ENCODE assay signal across 14 cellular contexts in genomic region chr1:94463056-94463764, GRCh38. TPM values are rescaled to one million over a fixed set of nuclear protein-coding genes. Genes with fewer than 3 reads are reported as not detected.
A peak's percentile ranks its signal among the peaks of the same experiment; 100 is the strongest.
DNase-seq lines count a peak whose midpoint lies in the region; ATAC-seq, FAIRE-seq and TF ChIP-seq lines count a peak whose summit lies in the region.
"Had no signal": no experiment of that assay in that cellular context is flagged by ENCODE, and none has a peak within 500 bp of the region (broad histone marks: within the 10 kb centered on the region; RNA-seq: fewer than 3 reads in every experiment).

No MANE protein-coding gene starts in this region.

- FAIRE-seq in endothelial cell of umbilical vein (lab: Jason Lieb, UNC) = no peak

- H3K36me3 ChIP-seq in endothelial cell of umbilical vein (ENCODE audit: control insufficient read depth in 2 of 2, extremely low read depth in 1 of 2, insufficient read depth in 2 of 2, low read length in 2 of 2) = no peaks in the 10 kb centered on the region
- peaks cover 4% of the 10 kb centered on the region for H3K36me3 ChIP-seq in rectal smooth muscle tissue (ENCODE audit: control insufficient read depth, insufficient read depth, low read length)
- H3K36me3 ChIP-seq in mammary epithelial cell (ENCODE audit: insufficient read depth, low read length) = peaks cover 17% of the 10 kb centered on the region

- no peak overlapping the region for H3K4me3 Mint-ChIP-seq in HFFc6
- H3K4me3 Mint-ChIP-seq: CD8-positive, alpha-beta memory T cell; neural crest cell had no signal

- dilution Hi-C loops in endothelial cell of umbilical vein (cut with MboI; ENCODE audit: extremely low pct_ligation_motif_present, low sequenced_read_pairs) (no loop called here), mammary epithelial cell (cut with HindIII; ENCODE audit: low sequenced_read_pairs) (no loop called here)

- H3K4me3 ChIP-seq in endothelial cell of umbilical vein (replicated peaks in 1 of 3; ENCODE audit: insufficient read depth in 1 of 3, low read depth in 1 of 3, low read length in 3 of 3) (no peak overlapping the region), rectal smooth muscle tissue (ENCODE audit: low read length) (no peak overlapping the region), mammary epithelial cell (replicated peaks in 1 of 3; ENCODE audit: insufficient read depth in 1 of 3, low read depth in 2 of 3, low read length in 3 of 3) (no peak overlapping the region)
- H3K4me3 ChIP-seq: cardiac muscle cell, skin epidermis had no signal

- peaks cover 6% of the 10 kb centered on the region for H3K4me1 Mint-ChIP-seq in HFFc6 (ENCODE audit: low read depth)
- H3K4me1 Mint-ChIP-seq: neural crest cell had no signal

- 95% methylated on average over 3 of the region's 3 CpGs for WGBS in mammary epithelial cell (ENCODE audit: low coverage, missing lambda C conversion rate)

- H3K27me3 ChIP-seq in endothelial cell of umbilical vein (ENCODE audit: control insufficient read depth in 2 of 2, insufficient read depth in 2 of 2, low read length in 2 of 2) (no peaks in the 10 kb centered on the region), rectal smooth muscle tissue (ENCODE audit: control insufficient read depth, insufficient read depth, low read length) (no peaks in the 10 kb centered on the region), mammary epithelial cell (ENCODE audit: insufficient read depth, low read length) (no peaks in the 10 kb centered on the region)
- H3K27me3 ChIP-seq: cardiac muscle cell had no signal

- H3K9me3 ChIP-seq in endothelial cell of umbilical vein (replicated peaks; ENCODE audit: control insufficient read depth, insufficient read depth, low read length) (no peaks in the 10 kb centered on the region), mammary epithelial cell (replicated peaks; ENCODE audit: insufficient read depth, low read length) (no peaks in the 10 kb centered on the region)

- no peak overlapping the region for H3K9ac ChIP-seq in endothelial cell of umbilical vein (replicated peaks; ENCODE audit: extremely low read depth, insufficient read depth, low read length)
- H3K9ac ChIP-seq in rectal smooth muscle tissue (ENCODE audit: low read length) = no peak overlapping the region
- H3K9ac ChIP-seq in mammary epithelial cell (ENCODE audit: insufficient read depth, low read length) = no peak overlapping the region

- H3K9me1 ChIP-seq in endothelial cell of umbilical vein (replicated peaks; ENCODE audit: control insufficient read depth, extremely low read depth, insufficient read depth, low read length) = no peaks in the 10 kb centered on the region

- no peaks in the 10 kb centered on the region for H3K4me1 ChIP-seq in endothelial cell of umbilical vein (ENCODE audit: control insufficient read depth, extremely low read depth, insufficient read depth, low read length)
- H3K4me1 ChIP-seq in rectal smooth muscle tissue (ENCODE audit: control insufficient read depth, insufficient read depth, low read length) = peaks cover 5% of the 10 kb centered on the region
- no peaks in the 10 kb centered on the region for H3K4me1 ChIP-seq in mammary epithelial cell (ENCODE audit: insufficient read depth, low read length)

- intact Hi-C loops in endothelial cell of umbilical vein (cut with micrococcal nuclease) = loop anchor here (1.0 to 5.0 kb wide), 3 partner anchors 111 to 436 kb away; no protein-coding TSS in a partner anchor
- intact Hi-C loops in mammary epithelial cell (cut with micrococcal nuclease) = loop anchor here (1.0 to 5.0 kb wide), 5 partner anchors 46 to 416 kb away; partner anchors contain the start of genes ABCD3 and ARHGAP29

- H3K4me2 ChIP-seq in endothelial cell of umbilical vein (ENCODE audit: insufficient read depth, low read length) = no peak overlapping the region
- no peak overlapping the region for H3K4me2 ChIP-seq in mammary epithelial cell (ENCODE audit: insufficient read depth, low read depth, low read length)

- H3K9me3 Mint-ChIP-seq in HFFc6 = no peaks in the 10 kb centered on the region
- H3K9me3 Mint-ChIP-seq: CD8-positive, alpha-beta memory T cell; neural crest cell had no signal

- TF ChIP-seq CTCF in HFFc6 (IDR thresholded peaks at IDR 0.05) (no peak), endothelial cell of umbilical vein (IDR thresholded peaks at IDR 0.05; ENCODE audit: extremely low read depth in 1 of 2, insufficient read depth in 1 of 2, low read depth in 1 of 2, low read length in 2 of 2) (no peak), mammary epithelial cell (conservative IDR thresholded peaks at IDR 0.05 in 1 of 2, IDR thresholded peaks at IDR 0.05 in 1 of 2; ENCODE audit: extremely low read depth in 1 of 2, insufficient read depth in 1 of 2, low read depth in 1 of 2, low read length in 2 of 2) (no peak)

- H3K36me3 Mint-ChIP-seq in HFFc6 (ENCODE audit: low read depth) = peaks cover 14% of the 10 kb centered on the region

- H3K79me2 ChIP-seq in endothelial cell of umbilical vein (ENCODE audit: control insufficient read depth, insufficient read depth, low read length) = no peaks in the 10 kb centered on the region
- no peaks in the 10 kb centered on the region for H3K79me2 ChIP-seq in mammary epithelial cell (ENCODE audit: insufficient read depth, low read length)

- H4K20me1 ChIP-seq in endothelial cell of umbilical vein (replicated peaks; ENCODE audit: control insufficient read depth, extremely low read depth, insufficient read depth, low read length) (no peaks in the 10 kb centered on the region), mammary epithelial cell (ENCODE audit: insufficient read depth, low read length) (no peaks in the 10 kb centered on the region)

- DNase-seq in HFFc6 (no peak), OCI-M1 (lab: John Stamatoyannopoulos, UW) (peak; percentile 19), endothelial cell of umbilical vein (ENCODE audit: low read depth, low spot score) (peak; percentile 36), OCI-M2 (lab: John Stamatoyannopoulos, UW; ENCODE audit: unreplicated experiment) (no peak), mammary epithelial cell (no peak)
- DNase-seq: activated gamma-delta T cell treated with Interleukin-2 at 50 U/mL for 16 hours, glutamatergic neuron had no signal

- POLR2A ChIA-PET in endothelial cell of umbilical vein (lab: Charles Lee) = no interaction called here

- H3K27me3 Mint-ChIP-seq in HFFc6 (ENCODE audit: insufficient read depth) = peaks cover 2% of the 10 kb centered on the region
- H3K27me3 Mint-ChIP-seq: CD8-positive, alpha-beta memory T cell had no signal

- CTCF ChIA-PET in endothelial cell of umbilical vein (lab: Charles Lee) (interaction anchor here (0.6 to 4.5 kb wide), 14 partner anchors 12 to 581 kb away, joined by 3 to 57 read pairs (median 4); no protein-coding TSS in a partner anchor), mammary epithelial cell (lab: Charles Lee; ENCODE audit: low non-redundant PET) (interaction anchor here (0.5 to 0.7 kb wide), 4 partner anchors 127 to 578 kb away, joined by 3 to 6 read pairs (median 4); no protein-coding TSS in a partner anchor)

- no peak for TF ChIP-seq POLR2A in endothelial cell of umbilical vein (IDR thresholded peaks at IDR 0.05; ENCODE audit: low read depth, low read length)

- BruUV-seq in endothelial cell of umbilical vein (replicated peaks; lab: Mats Ljungman, UMichigan) = no TSS peak
- BruUV-seq in mammary epithelial cell (replicated peaks; lab: Mats Ljungman, UMichigan) = no TSS peak

- H3K27ac Mint-ChIP-seq in HFFc6 = peak overlapping the region; percentile 37; the same call in 1 of the 2 replicates

- H3K27ac ChIP-seq in endothelial cell of umbilical vein (ENCODE audit: insufficient read depth, low read depth, low read length) = no peak overlapping the region
- peak overlapping the region; percentile 29 for H3K27ac ChIP-seq in rectal smooth muscle tissue (ENCODE audit: low read depth, low read length)
- H3K27ac ChIP-seq in mammary epithelial cell (ENCODE audit: insufficient read depth, low read depth, low read length) = no peak overlapping the region
- H3K27ac ChIP-seq: cardiac muscle cell, skin epidermis had no signal

- H2AFZ ChIP-seq in endothelial cell of umbilical vein (ENCODE audit: low read depth, low read length) (no peak overlapping the region), mammary epithelial cell (ENCODE audit: low read depth, low read length) (no peak overlapping the region)

- in situ Hi-C loops in mammary epithelial cell (cut with MboI; ENCODE audit: low sequenced_read_pairs in 2 of 2) = loop anchor here in 1 of 2 donors (10.0 to 25.0 kb wide), 2 partner anchors 108 to 426 kb away; no protein-coding TSS in a partner anchor

- no peak for ATAC-seq in GM18867 (IDR thresholded peaks at IDR 0.05; ENCODE audit: unreplicated experiment)
- no peak for ATAC-seq in GM21619 (IDR thresholded peaks at IDR 0.05; ENCODE audit: unreplicated experiment)

TF ChIP-seq in endothelial cell of umbilical vein, 7 proteins besides CTCF, POLR2A, EP300 and RAD21:
- TF ChIP-seq MYC (IDR thresholded peaks at IDR 0.05; ENCODE audit: low read depth, low read length) (no peak), EZH2 (IDR thresholded peaks at IDR 0.05; ENCODE audit: borderline replicate concordance, low read depth, low read length, severe bottlenecking) (no peak), GATA2 (IDR thresholded peaks at IDR 0.05; ENCODE audit: insufficient read depth, insufficient read length, low read depth, low read length) (no peak), POLR2AphosphoS5 (IDR thresholded peaks at IDR 0.05; ENCODE audit: insufficient read depth, low read depth, low read length) (no peak), JUN (IDR thresholded peaks at IDR 0.05; ENCODE audit: borderline replicate concordance, insufficient read depth, insufficient read length, low read depth) (no peak), FOS (IDR thresholded peaks at IDR 0.05; ENCODE audit: borderline replicate concordance, insufficient read depth, low read length) (no peak)
- TF ChIP-seq, protein P1, sequence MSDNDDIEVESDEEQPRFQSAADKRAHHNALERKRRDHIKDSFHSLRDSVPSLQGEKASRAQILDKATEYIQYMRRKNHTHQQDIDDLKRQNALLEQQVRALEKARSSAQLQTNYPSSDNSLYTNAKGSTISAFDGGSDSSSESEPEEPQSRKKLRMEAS (IDR thresholded peaks at IDR 0.05; ENCODE audit: insufficient read depth, insufficient read length) = no peak

RNA-seq across cellular contexts. Expression of gene ABCD3, which starts 45.0 kb away (rescaled TPM):
- total RNA-seq in HFFc6 (2021; fragmentation: NEBNext Ultra II Directional; extraction: Animal tissue kit (Norgen Biotek cat#: 25700)) = 10 to 100 TPM; 43.2 to 49.0 (median 46.3) TPM
- 31.6 and 32.6 TPM in 2 replicates for total RNA-seq in endothelial cell of umbilical vein
- 4.6 and 6.3 TPM in 2 replicates for polyA plus RNA-seq in endothelial cell of umbilical vein
- polyA plus RNA-seq in endothelial cell of umbilical vein (2011; cell fraction: cytosol; rRNA removed) = 7.3 and 7.6 TPM in 2 replicates
- polyA plus RNA-seq in endothelial cell of umbilical vein (2011; cell fraction: nucleus; rRNA removed) = 18.4 and 24.5 TPM in 2 replicates
- polyA plus RNA-seq in endothelial cell of umbilical vein (2012) = 16.4 and 27.7 TPM in 2 replicates
- 10.7 and 13.1 TPM in 2 replicates for polyA minus RNA-seq in endothelial cell of umbilical vein
- 24.8 TPM for polyA minus RNA-seq in endothelial cell of umbilical vein (2011; cell fraction: cytosol; rRNA and poly(A)+ RNA removed)
- polyA minus RNA-seq in endothelial cell of umbilical vein (2011; cell fraction: nucleus; rRNA and poly(A)+ RNA removed) = 21.7 and 28.3 TPM in 2 replicates
- total RNA-seq in mammary epithelial cell = 10 to 100 TPM; 50.3 to 56.2 TPM
- 19.5 TPM for polyA plus RNA-seq in mammary epithelial cell
- polyA minus RNA-seq in mammary epithelial cell = 56.6 TPM

Comparison
In these comparisons a context has a peak if more than half of its experiments do, and no peak if none do; other contexts are left out.
1. DNase-seq: peak in OCI-M1 (single experiment) and endothelial cell of umbilical vein (single experiment); none in HFFc6 (single experiment), OCI-M2 (single experiment) and mammary epithelial cell (single experiment).